Comparison of ENCODE assay signal across 1 cellular context in the genomic region with DNA sequence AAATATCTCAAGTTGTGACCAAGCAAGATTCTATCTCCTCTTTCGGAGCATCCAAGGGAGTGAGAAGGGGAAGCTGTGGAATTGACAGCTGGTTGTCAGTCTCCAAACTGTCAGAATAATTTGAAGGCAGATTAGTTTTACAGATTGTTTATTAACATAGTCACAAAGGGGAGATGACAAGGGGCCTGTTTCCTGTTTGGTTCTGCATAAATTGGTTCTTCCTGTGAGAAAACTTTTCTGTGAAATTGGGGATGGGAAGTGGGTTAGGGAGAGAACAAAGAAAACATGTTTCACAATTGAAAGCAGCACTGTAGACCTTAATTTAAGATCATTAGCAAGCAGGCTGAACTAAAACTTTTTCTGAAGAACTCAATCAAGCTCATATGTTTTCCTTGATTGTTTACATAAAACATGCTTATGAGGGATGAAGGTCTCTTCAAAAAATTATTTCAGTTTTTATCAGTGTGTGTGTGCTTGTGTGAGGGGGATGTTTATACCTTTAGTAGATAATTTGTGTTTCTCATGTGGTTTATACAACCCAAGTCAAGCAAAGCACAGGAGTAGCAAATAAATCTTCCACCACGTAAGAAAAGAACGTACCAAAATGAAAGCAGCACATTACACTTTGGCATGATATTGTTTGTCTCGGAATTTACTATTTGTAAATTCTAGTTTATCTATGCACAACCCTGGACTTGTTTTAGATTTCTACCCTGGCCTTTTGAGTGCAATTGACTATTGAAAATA.
TF ChIP-seq lines count a peak whose summit lies in the region.

No MANE protein-coding gene starts in this region.

TF ChIP-seq in endothelial cell of umbilical vein, 7 proteins besides CTCF, POLR2A, EP300 and RAD21 (continued from another document):
- TF ChIP-seq MAX (IDR thresholded peaks at IDR 0.05; ENCODE audit: insufficient read depth, insufficient read length) (no peak), EZH2 (IDR thresholded peaks at IDR 0.05; ENCODE audit: borderline replicate concordance, low read depth, low read length, severe bottlenecking) (no peak)
